Comparison of ENCODE assay signal across 11 cellular contexts in genomic region chr1:73839922-73840321, GRCh38.
DNase-seq lines count a peak whose midpoint lies in the region; FAIRE-seq and TF ChIP-seq lines count a peak whose summit lies in the region.
"Had no signal": no experiment of that assay in that cellular context is flagged by ENCODE, and none has a peak within 500 bp of the region (broad histone marks: within the 10 kb centered on the region; RNA-seq: fewer than 3 reads in every experiment).

No MANE protein-coding gene starts in this region.

- peak; percentile 2 to 8 for DNase-seq in activated CD4-positive, alpha-beta T cell treated with anti-CD3 and anti-CD28 coated beads, Interleukin-2, amount 50 U/mL, for 48 hours
- no peak for DNase-seq in activated CD4-positive, alpha-beta T cell treated with anti-CD3 and anti-CD28 coated beads, Interleukin-2, amount 10 ng/mL, durations not matched to agents 24 days and 14 days
- peak; percentile 6 to 37 for DNase-seq in Kasumi-1 (lab: John Stamatoyannopoulos, UW)
- peak; percentile 34 for DNase-seq in bronchial epithelial cell (ENCODE audit: low read depth)
- peak; percentile 13 for DNase-seq in renal cortical epithelial cell (ENCODE audit: low read depth)
- DNase-seq in activated CD8-positive, alpha-beta memory T cell treated with anti-CD3 and anti-CD28 coated beads for 24 hours, result no peak
- DNase-seq in hypothalamus (lab: John Stamatoyannopoulos, UW), result no peak
- DNase-seq in COR-L47 (lab: John Stamatoyannopoulos, UW), result no peak
- DNase-seq: aorta, NCI-H1048, small intestine had no signal

- H3K4me3 ChIP-seq in bronchial epithelial cell (ENCODE audit: low read depth, low read length), result no peak overlapping the region

- H3K36me3 ChIP-seq in bronchial epithelial cell (ENCODE audit: control insufficient read depth, insufficient read depth, low read length), result no peaks in the 10 kb centered on the region

- no peaks in the 10 kb centered on the region for H3K27me3 ChIP-seq in bronchial epithelial cell (ENCODE audit: control insufficient read depth, insufficient read depth, low read length)

- FAIRE-seq in bronchial epithelial cell (lab: Jason Lieb, UNC), result no peak

- no peak overlapping the region for H3K4me3 Mint-ChIP-seq in activated CD4-positive, alpha-beta T cell treated with anti-CD3 and anti-CD28 coated beads, Interleukin-2, amount 10 ng/mL, durations not matched to agents 24 days and 14 days

- no peaks in the 10 kb centered on the region for H3K36me3 Mint-ChIP-seq in activated CD4-positive, alpha-beta T cell treated with anti-CD3 and anti-CD28 coated beads, Interleukin-2, amount 10 ng/mL, durations not matched to agents 24 days and 14 days (ENCODE audit: low read depth)

- H3K27me3 Mint-ChIP-seq in activated CD4-positive, alpha-beta T cell treated with anti-CD3 and anti-CD28 coated beads, Interleukin-2, amount 10 ng/mL, durations not matched to agents 24 days and 14 days, result no peaks in the 10 kb centered on the region

- intact Hi-C loops in activated CD4-positive, alpha-beta T cell treated with anti-CD3 and anti-CD28 coated beads, Interleukin-2, amount 10 ng/mL, durations not matched to agents 24 days and 14 days (cut with micrococcal nuclease), result loop anchor here (2.0 kb wide), 1 partner anchor 851 kb away; no protein-coding TSS in a partner anchor

- H3K4me1 Mint-ChIP-seq in activated CD4-positive, alpha-beta T cell treated with anti-CD3 and anti-CD28 coated beads, Interleukin-2, amount 10 ng/mL, durations not matched to agents 24 days and 14 days, result no peaks in the 10 kb centered on the region

- TF ChIP-seq CTCF in bronchial epithelial cell (IDR thresholded peaks at IDR 0.05; ENCODE audit: insufficient read depth, low read length, severe bottlenecking), result peak; percentile 34

- H3K9me3 Mint-ChIP-seq in activated CD4-positive, alpha-beta T cell treated with anti-CD3 and anti-CD28 coated beads, Interleukin-2, amount 10 ng/mL, durations not matched to agents 24 days and 14 days, result no peaks in the 10 kb centered on the region

- no peak overlapping the region for H3K27ac Mint-ChIP-seq in activated CD4-positive, alpha-beta T cell treated with anti-CD3 and anti-CD28 coated beads, Interleukin-2, amount 10 ng/mL, durations not matched to agents 24 days and 14 days

Comparison
In these comparisons a context has a peak if more than half of its experiments do, and no peak if none do; other contexts are left out.
1. DNase-seq: peak in activated CD4-positive, alpha-beta T cell treated with anti-CD3 and anti-CD28 coated beads, Interleukin-2, amount 50 U/mL, for 48 hours (2 of 2), Kasumi-1 (2 of 2), bronchial epithelial cell (single experiment) and renal cortical epithelial cell (single experiment); none in activated CD4-positive, alpha-beta T cell treated with anti-CD3 and anti-CD28 coated beads, Interleukin-2, amount 10 ng/mL, durations not matched to agents 24 days and 14 days (single experiment), activated CD8-positive, alpha-beta memory T cell treated with anti-CD3 and anti-CD28 coated beads for 24 hours (single experiment), hypothalamus (0 of 51) and COR-L47 (single experiment).